ENCODE assay signal across 35 cellular contexts in genomic region chr12:88790231-88790630, GRCh38.
"Had no signal": no experiment of that assay in that cellular context is flagged by ENCODE, and none has a peak within 500 bp of the region (broad histone marks: within the 10 kb centered on the region; RNA-seq: fewer than 3 reads in every experiment).

No MANE protein-coding gene starts in this region.

- DNase-seq: Karpas-422, Kasumi-1, MG63, MM.1S, MV-4-11, NCI-H1048, NCI-H1092, NCI-H1092 treated with DMSO at 0.1 percent for 48 hours, NCI-H1105, NCI-H1105 treated with DMSO at 0.1 percent for 48 hours, NCI-H1417, NCI-H1417 treated with DMSO at 0.1 percent for 48 hours, NCI-H1436, NCI-H1436 treated with DMSO at 0.1 percent for 48 hours, NCI-H146, NCI-H1694, NCI-H1694 treated with DMSO at 0.1 percent for 48 hours, NCI-H187, NCI-H187 treated with DMSO at 0.1 percent for 48 hours, NCI-H1930, NCI-H2029, NCI-H2029 treated with DMSO at 0.1 percent for 48 hours, NCI-H2081, NCI-H2081 treated with DMSO at 0.1 percent for 48 hours, NCI-H2107, NCI-H2171, NCI-H2171 treated with DMSO at 0.1 percent for 48 hours, NCI-H2227 treated with DMSO at 0.1 percent for 48 hours, NCI-H226, NCI-H345, NCI-H446, NCI-H446 treated with DMSO at 0.1 percent for 48 hours, NCI-H510A, NCI-H510A treated with DMSO at 0.1 percent for 48 hours had no signal

- H3K27ac ChIP-seq: KMS-11 had no signal

- H3K27me3 ChIP-seq: MG63 had no signal

- H3K4me3 ChIP-seq: MG63 had no signal

- H3K4me2 ChIP-seq: KMS-11 had no signal

- H3K36me3 ChIP-seq: MG63 had no signal
